In the genomic region with DNA sequence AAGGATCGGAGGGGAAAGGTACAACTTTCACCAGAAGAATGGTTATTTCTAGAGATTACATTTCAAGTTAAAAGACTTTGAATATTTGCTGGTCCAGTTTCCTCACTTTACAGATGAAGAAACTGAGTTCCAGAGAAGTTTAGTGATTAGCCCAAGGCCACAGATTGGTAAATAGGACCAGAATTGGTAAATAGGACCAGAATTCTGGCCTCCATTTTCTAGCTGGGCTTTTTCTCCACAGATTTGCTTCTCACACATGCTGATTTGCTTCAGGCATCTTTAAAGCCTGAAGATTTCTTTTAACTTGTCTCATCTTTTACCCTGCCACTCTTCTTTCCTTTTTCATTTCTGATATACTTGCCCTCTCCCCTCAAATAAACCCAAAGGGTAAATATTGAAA, we compare ENCODE assay signal across 1 cellular context.
A peak's percentile ranks its signal among the peaks of the same experiment; 100 is the strongest.
TF ChIP-seq lines count a peak whose summit lies in the region.

No MANE protein-coding gene starts in this region.

TF ChIP-seq in K562, 482 proteins besides CTCF, POLR2A, EP300 and RAD21 (continued from another document):
- TF ChIP-seq, protein P1, sequence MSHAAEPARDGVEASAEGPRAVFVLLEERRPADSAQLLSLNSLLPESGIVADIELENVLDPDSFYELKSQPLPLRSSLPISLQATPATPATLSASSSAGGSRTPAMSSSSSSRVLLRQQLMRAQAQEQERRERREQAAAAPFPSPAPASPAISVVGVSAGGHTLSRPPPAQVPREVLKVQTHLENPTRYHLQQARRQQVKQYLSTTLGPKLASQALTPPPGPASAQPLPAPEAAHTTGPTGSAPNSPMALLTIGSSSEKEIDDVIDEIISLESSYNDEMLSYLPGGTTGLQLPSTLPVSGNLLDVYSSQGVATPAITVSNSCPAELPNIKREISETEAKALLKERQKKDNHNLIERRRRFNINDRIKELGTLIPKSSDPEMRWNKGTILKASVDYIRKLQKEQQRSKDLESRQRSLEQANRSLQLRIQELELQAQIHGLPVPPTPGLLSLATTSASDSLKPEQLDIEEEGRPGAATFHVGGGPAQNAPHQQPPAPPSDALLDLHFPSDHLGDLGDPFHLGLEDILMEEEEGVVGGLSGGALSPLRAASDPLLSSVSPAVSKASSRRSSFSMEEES (CRISPR knock-in tag; IDR thresholded peaks at IDR 0.05), result no peak
- TF ChIP-seq FOXJ2 (tag; IDR thresholded peaks at IDR 0.05) (no peak), ILF3 (IDR thresholded peaks at IDR 0.05; ENCODE audit: borderline replicate concordance) (no peak), ZNF217 (CRISPR knock-in tag; IDR thresholded peaks at IDR 0.05) (no peak), MEF2A (IDR thresholded peaks at IDR 0.05; ENCODE audit: control insufficient read depth, low read depth, low read length) (no peak), BDP1 (IDR thresholded peaks at IDR 0.05; ENCODE audit: insufficient read depth, insufficient read length) (no peak), NR4A1 (CRISPR knock-in tag; IDR thresholded peaks at IDR 0.05) (no peak), NR4A1 (tag; IDR thresholded peaks at IDR 0.05) (peak; percentile 45; the same call in 1 of the 2 replicates), SOX6 (IDR thresholded peaks at IDR 0.05) (no peak), CREB1 (IDR thresholded peaks at IDR 0.05) (no peak), CREB1 (CRISPR knock-in tag; IDR thresholded peaks at IDR 0.05) (no peak), ETV1 (tag; conservative IDR thresholded peaks at IDR 0.05; ENCODE audit: low read depth) (no peak), SAFB (IDR thresholded peaks at IDR 0.05; ENCODE audit: borderline replicate concordance, low read depth, low read length) (no peak), GATA2 (CRISPR knock-in tag; IDR thresholded peaks at IDR 0.05) (no peak), FOSL1 (tag; conservative IDR thresholded peaks at IDR 0.05) (no peak), KLF1 (tag; IDR thresholded peaks at IDR 0.05) (no peak), MECOM (CRISPR knock-in tag; IDR thresholded peaks at IDR 0.05) (no peak), HNRNPH1 (optimal IDR thresholded peaks at IDR 0.05; ENCODE audit: low read depth, low read length) (no peak), NEUROD1 (IDR thresholded peaks at IDR 0.05; ENCODE audit: borderline replicate concordance, low read depth, low read length, partially characterized antibody) (no peak), ZNF589 (CRISPR knock-in tag; IDR thresholded peaks at IDR 0.05; ENCODE audit: low read depth) (no peak), ADNP (tag; IDR thresholded peaks at IDR 0.05) (no peak), CBX1 (IDR thresholded peaks at IDR 0.05; ENCODE audit: low read depth) (no peak), FOXM1 (IDR thresholded peaks at IDR 0.05; ENCODE audit: low read depth) (no peak), FOXM1 (CRISPR knock-in tag; IDR thresholded peaks at IDR 0.05; ENCODE audit: low read depth) (no peak), PYGO2 (tag; IDR thresholded peaks at IDR 0.05) (0 out of 2 replicates have a peak, but pooled peaks have one; percentile 34), FOXK2 (conservative IDR thresholded peaks at IDR 0.05 in 1 of 2, IDR thresholded peaks at IDR 0.05 in 1 of 2; ENCODE audit: low read depth in 2 of 2) (0 out of 4 replicates have a peak, but pooled peaks of 1 of the 2 experiments have one; percentile 9), ZBTB7A (IDR thresholded peaks at IDR 0.05; ENCODE audit: borderline replicate concordance, control insufficient read depth, low read depth, low read length) (no peak), RHOXF2B (CRISPR knock-in tag; conservative IDR thresholded peaks at IDR 0.05) (no peak), ZNF311 (CRISPR knock-in tag; IDR thresholded peaks at IDR 0.05) (no peak)
- TF ChIP-seq, protein P2, sequence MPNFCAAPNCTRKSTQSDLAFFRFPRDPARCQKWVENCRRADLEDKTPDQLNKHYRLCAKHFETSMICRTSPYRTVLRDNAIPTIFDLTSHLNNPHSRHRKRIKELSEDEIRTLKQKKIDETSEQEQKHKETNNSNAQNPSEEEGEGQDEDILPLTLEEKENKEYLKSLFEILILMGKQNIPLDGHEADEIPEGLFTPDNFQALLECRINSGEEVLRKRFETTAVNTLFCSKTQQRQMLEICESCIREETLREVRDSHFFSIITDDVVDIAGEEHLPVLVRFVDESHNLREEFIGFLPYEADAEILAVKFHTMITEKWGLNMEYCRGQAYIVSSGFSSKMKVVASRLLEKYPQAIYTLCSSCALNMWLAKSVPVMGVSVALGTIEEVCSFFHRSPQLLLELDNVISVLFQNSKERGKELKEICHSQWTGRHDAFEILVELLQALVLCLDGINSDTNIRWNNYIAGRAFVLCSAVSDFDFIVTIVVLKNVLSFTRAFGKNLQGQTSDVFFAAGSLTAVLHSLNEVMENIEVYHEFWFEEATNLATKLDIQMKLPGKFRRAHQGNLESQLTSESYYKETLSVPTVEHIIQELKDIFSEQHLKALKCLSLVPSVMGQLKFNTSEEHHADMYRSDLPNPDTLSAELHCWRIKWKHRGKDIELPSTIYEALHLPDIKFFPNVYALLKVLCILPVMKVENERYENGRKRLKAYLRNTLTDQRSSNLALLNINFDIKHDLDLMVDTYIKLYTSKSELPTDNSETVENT (CRISPR knock-in tag; IDR thresholded peaks at IDR 0.05), result no peak
- TF ChIP-seq, protein P3, sequence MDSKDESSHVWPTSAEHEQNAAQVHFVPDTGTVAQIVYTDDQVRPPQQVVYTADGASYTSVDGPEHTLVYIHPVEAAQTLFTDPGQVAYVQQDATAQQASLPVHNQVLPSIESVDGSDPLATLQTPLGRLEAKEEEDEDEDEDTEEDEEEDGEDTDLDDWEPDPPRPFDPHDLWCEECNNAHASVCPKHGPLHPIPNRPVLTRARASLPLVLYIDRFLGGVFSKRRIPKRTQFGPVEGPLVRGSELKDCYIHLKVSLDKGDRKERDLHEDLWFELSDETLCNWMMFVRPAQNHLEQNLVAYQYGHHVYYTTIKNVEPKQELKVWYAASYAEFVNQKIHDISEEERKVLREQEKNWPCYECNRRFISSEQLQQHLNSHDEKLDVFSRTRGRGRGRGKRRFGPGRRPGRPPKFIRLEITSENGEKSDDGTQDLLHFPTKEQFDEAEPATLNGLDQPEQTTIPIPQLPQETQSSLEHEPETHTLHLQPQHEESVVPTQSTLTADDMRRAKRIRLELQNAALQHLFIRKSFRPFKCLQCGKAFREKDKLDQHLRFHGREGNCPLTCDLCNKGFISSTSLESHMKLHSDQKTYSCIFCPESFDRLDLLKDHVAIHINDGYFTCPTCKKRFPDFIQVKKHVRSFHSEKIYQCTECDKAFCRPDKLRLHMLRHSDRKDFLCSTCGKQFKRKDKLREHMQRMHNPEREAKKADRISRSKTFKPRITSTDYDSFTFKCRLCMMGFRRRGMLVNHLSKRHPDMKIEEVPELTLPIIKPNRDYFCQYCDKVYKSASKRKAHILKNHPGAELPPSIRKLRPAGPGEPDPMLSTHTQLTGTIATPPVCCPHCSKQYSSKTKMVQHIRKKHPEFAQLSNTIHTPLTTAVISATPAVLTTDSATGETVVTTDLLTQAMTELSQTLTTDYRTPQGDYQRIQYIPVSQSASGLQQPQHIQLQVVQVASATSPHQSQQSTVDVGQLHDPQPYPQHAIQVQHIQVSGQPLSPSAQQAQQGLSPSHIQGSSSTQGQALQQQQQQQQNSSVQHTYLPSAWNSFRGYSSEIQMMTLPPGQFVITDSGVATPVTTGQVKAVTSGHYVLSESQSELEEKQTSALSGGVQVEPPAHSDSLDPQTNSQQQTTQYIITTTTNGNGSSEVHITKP (IDR thresholded peaks at IDR 0.05; ENCODE audit: partially characterized antibody), result no peak
- TF ChIP-seq, protein P4, sequence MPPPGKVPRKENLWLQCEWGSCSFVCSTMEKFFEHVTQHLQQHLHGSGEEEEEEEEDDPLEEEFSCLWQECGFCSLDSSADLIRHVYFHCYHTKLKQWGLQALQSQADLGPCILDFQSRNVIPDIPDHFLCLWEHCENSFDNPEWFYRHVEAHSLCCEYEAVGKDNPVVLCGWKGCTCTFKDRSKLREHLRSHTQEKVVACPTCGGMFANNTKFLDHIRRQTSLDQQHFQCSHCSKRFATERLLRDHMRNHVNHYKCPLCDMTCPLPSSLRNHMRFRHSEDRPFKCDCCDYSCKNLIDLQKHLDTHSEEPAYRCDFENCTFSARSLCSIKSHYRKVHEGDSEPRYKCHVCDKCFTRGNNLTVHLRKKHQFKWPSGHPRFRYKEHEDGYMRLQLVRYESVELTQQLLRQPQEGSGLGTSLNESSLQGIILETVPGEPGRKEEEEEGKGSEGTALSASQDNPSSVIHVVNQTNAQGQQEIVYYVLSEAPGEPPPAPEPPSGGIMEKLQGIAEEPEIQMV (tag; conservative IDR thresholded peaks at IDR 0.05; ENCODE audit: low read depth), result no peak
- TF ChIP-seq, protein P5, sequence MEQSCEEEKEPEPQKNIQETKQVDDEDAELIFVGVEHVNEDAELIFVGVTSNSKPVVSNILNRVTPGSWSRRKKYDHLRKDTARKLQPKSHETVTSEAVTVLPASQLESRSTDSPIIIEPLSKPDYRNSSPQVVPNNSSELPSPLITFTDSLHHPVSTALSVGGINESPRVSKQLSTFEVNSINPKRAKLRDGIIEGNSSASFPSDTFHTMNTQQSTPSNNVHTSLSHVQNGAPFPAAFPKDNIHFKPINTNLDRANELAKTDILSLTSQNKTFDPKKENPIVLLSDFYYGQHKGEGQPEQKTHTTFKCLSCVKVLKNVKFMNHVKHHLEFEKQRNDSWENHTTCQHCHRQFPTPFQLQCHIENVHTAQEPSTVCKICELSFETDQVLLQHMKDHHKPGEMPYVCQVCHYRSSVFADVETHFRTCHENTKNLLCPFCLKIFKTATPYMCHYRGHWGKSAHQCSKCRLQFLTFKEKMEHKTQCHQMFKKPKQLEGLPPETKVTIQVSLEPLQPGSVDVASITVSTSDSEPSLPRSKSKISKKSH (CRISPR knock-in tag; IDR thresholded peaks at IDR 0.05), result no peak
- TF ChIP-seq, protein P6, sequence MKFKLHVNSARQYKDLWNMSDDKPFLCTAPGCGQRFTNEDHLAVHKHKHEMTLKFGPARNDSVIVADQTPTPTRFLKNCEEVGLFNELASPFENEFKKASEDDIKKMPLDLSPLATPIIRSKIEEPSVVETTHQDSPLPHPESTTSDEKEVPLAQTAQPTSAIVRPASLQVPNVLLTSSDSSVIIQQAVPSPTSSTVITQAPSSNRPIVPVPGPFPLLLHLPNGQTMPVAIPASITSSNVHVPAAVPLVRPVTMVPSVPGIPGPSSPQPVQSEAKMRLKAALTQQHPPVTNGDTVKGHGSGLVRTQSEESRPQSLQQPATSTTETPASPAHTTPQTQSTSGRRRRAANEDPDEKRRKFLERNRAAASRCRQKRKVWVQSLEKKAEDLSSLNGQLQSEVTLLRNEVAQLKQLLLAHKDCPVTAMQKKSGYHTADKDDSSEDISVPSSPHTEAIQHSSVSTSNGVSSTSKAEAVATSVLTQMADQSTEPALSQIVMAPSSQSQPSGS (CRISPR knock-in tag; IDR thresholded peaks at IDR 0.05), result no peak
- TF ChIP-seq, protein P7, sequence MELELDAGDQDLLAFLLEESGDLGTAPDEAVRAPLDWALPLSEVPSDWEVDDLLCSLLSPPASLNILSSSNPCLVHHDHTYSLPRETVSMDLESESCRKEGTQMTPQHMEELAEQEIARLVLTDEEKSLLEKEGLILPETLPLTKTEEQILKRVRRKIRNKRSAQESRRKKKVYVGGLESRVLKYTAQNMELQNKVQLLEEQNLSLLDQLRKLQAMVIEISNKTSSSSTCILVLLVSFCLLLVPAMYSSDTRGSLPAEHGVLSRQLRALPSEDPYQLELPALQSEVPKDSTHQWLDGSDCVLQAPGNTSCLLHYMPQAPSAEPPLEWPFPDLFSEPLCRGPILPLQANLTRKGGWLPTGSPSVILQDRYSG (tag; conservative IDR thresholded peaks at IDR 0.05; ENCODE audit: low read depth), result 0 out of 2 replicates have a peak, but pooled peaks have one; percentile 43
- TF ChIP-seq, protein P8, sequence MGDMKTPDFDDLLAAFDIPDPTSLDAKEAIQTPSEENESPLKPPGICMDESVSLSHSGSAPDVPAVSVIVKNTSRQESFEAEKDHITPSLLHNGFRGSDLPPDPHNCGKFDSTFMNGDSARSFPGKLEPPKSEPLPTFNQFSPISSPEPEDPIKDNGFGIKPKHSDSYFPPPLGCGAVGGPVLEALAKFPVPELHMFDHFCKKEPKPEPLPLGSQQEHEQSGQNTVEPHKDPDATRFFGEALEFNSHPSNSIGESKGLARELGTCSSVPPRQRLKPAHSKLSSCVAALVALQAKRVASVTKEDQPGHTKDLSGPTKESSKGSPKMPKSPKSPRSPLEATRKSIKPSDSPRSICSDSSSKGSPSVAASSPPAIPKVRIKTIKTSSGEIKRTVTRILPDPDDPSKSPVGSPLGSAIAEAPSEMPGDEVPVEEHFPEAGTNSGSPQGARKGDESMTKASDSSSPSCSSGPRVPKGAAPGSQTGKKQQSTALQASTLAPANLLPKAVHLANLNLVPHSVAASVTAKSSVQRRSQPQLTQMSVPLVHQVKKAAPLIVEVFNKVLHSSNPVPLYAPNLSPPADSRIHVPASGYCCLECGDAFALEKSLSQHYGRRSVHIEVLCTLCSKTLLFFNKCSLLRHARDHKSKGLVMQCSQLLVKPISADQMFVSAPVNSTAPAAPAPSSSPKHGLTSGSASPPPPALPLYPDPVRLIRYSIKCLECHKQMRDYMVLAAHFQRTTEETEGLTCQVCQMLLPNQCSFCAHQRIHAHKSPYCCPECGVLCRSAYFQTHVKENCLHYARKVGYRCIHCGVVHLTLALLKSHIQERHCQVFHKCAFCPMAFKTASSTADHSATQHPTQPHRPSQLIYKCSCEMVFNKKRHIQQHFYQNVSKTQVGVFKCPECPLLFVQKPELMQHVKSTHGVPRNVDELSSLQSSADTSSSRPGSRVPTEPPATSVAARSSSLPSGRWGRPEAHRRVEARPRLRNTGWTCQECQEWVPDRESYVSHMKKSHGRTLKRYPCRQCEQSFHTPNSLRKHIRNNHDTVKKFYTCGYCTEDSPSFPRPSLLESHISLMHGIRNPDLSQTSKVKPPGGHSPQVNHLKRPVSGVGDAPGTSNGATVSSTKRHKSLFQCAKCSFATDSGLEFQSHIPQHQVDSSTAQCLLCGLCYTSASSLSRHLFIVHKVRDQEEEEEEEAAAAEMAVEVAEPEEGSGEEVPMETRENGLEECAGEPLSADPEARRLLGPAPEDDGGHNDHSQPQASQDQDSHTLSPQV (IDR thresholded peaks at IDR 0.05), result peak; percentile 65; the same call in 1 of the 2 replicates
